In genomic region chr12:122951406-122951805, GRCh38 we compare ENCODE assay signal across 1 cellular context.
A peak's percentile ranks its signal among the peaks of the same experiment; 100 is the strongest.
TF ChIP-seq lines count a peak whose summit lies in the region.

No MANE protein-coding gene starts in this region.

TF ChIP-seq in GM12878, 131 proteins besides CTCF, POLR2A, EP300 and RAD21:
- TF ChIP-seq BRCA1 (IDR thresholded peaks at IDR 0.05; ENCODE audit: low read depth, low read length) (no peak), PKNOX1 (IDR thresholded peaks at IDR 0.05) (peak; percentile 58)
